8 cellular contexts compared by ENCODE assay signal in genomic region chr12:72141381-72141780, GRCh38.
DNase-seq lines count a peak whose midpoint lies in the region; ATAC-seq lines count a peak whose summit lies in the region.

No MANE protein-coding gene starts in this region.

- H3K36me3 ChIP-seq in aorta (ENCODE audit: control insufficient read depth in 1 of 2, insufficient read depth in 2 of 2, low read length in 1 of 2): no peaks in the 10 kb centered on the region
- H3K36me3 ChIP-seq in effector memory CD4-positive, alpha-beta T cell (ENCODE audit: control insufficient read depth, insufficient read depth, low read length): no peaks in the 10 kb centered on the region

- WGBS in aorta, 2 donors: 59 to 68% methylated on average over 2 of the region's 2 CpGs

- no peaks in the 10 kb centered on the region for H3K4me1 ChIP-seq in aorta (ENCODE audit: control insufficient read depth in 1 of 2, insufficient read depth in 2 of 2, low read length in 2 of 2)
- H3K4me1 ChIP-seq in effector memory CD4-positive, alpha-beta T cell (ENCODE audit: control insufficient read depth, insufficient read depth, low read length, poor library complexity, severe bottlenecking): no peaks in the 10 kb centered on the region

- peaks cover 2% of the 10 kb centered on the region for H3K9me3 ChIP-seq in aorta (ENCODE audit: control insufficient read depth, low read length)
- no peaks in the 10 kb centered on the region for H3K9me3 ChIP-seq in effector memory CD4-positive, alpha-beta T cell (ENCODE audit: control insufficient read depth, low read length)

- no peak overlapping the region for H3K4me3 ChIP-seq in aorta (ENCODE audit: low read length in 2 of 2)
- H3K4me3 ChIP-seq in effector memory CD4-positive, alpha-beta T cell (ENCODE audit: insufficient read depth, low read depth, low read length, poor library complexity, severe bottlenecking): no peak overlapping the region

- in situ Hi-C loops in Caki2 (cut with HindIII; ENCODE audit: low pct_unique_long_range_greater_than_20kb, low sequenced_read_pairs): no loop called here

- intact Hi-C loops in aorta (cut with DNase I): no loop called here

- DNase-seq in Caki2 (ENCODE audit: low read depth): peak; percentile 29
- DNase-seq in RPMI8226: peak; percentile 16
- DNase-seq in kidney glomerular epithelial cell (lab: John Stamatoyannopoulos, UW): no peak
- DNase-seq in aorta: no peak
- no peak for DNase-seq in stimulated activated naive CD4-positive, alpha-beta T cell treated with Interleukin-2 at 50 U/mL for 16 hours (lab: John Stamatoyannopoulos, UW)
- no peak for DNase-seq in effector memory CD4-positive, alpha-beta T cell

- no peak overlapping the region for H3K27ac ChIP-seq in aorta (ENCODE audit: low read depth in 1 of 2, low read length in 2 of 2)
- no peak overlapping the region for H3K27ac ChIP-seq in effector memory CD4-positive, alpha-beta T cell (ENCODE audit: insufficient read depth, low read length, poor library complexity, severe bottlenecking)

- H3K27me3 ChIP-seq in aorta (ENCODE audit: control insufficient read depth in 1 of 2, insufficient read depth in 2 of 2, low read length in 1 of 2): peaks cover 0 to 2% of the 10 kb centered on the region in 2 donors
- H3K27me3 ChIP-seq in effector memory CD4-positive, alpha-beta T cell (replicated peaks; ENCODE audit: control insufficient read depth, insufficient read depth, low read length, poor library complexity, severe bottlenecking): no peaks in the 10 kb centered on the region

- ATAC-seq in GM19328 (IDR thresholded peaks at IDR 0.05; ENCODE audit: unreplicated experiment) (peak; percentile 88), HG03108 (IDR thresholded peaks at IDR 0.05; ENCODE audit: unreplicated experiment) (peak; percentile 95), aorta (ENCODE audit: low FRiP score) (no peak)

Comparison
In these comparisons a context has a peak if more than half of its experiments do, and no peak if none do; other contexts are left out.
1. DNase-seq: peak in Caki2 (single experiment) and RPMI8226 (single experiment); none in kidney glomerular epithelial cell (single experiment), aorta (0 of 2), stimulated activated naive CD4-positive, alpha-beta T cell treated with Interleukin-2 at 50 U/mL for 16 hours (single experiment) and effector memory CD4-positive, alpha-beta T cell (0 of 3).